ENCODE assay signal across 1 cellular context in the genomic region with DNA sequence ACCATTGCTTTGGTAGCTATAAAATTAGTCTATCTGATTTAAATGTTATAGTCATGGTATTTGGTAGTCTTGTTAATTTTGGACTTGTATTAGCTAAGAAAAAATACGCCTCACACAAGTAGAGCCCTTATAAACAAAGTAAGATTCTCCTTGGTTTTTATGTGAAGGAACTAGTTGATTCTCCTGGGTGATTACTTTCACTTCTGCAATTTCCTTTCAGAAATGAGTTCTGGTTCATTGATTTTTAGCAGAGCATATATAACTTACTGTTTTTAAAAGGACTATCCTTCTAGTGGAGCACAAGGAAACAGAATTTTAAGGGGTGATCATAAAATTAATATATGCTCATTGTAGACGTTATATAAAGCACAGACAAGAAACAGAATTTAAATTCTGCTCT.
TF ChIP-seq lines count a peak whose summit lies in the region.

No MANE protein-coding gene starts in this region.

TF ChIP-seq in GM12878, 131 proteins besides CTCF, POLR2A, EP300 and RAD21 (continued from another document and continues in another):
- TF ChIP-seq BCLAF1 (IDR thresholded peaks at IDR 0.05): no peak
- no peak for TF ChIP-seq EZH2 (IDR thresholded peaks at IDR 0.05; ENCODE audit: borderline replicate concordance, control insufficient read depth, low read depth, low read length)
- TF ChIP-seq TCF3 (IDR thresholded peaks at IDR 0.05; ENCODE audit: borderline replicate concordance, insufficient read depth, low read depth, low read length): no peak
- no peak for TF ChIP-seq FOS (IDR thresholded peaks at IDR 0.05; ENCODE audit: borderline replicate concordance, extremely low read depth, insufficient read length)
- peak; percentile 69; the same call in 1 of the 2 replicates for TF ChIP-seq PAX8 (IDR thresholded peaks at IDR 0.05)
- TF ChIP-seq SPI1 (IDR thresholded peaks at IDR 0.05; ENCODE audit: borderline replicate concordance, insufficient read depth, low read depth, low read length): peak; percentile 94
- TF ChIP-seq IRF4 (IDR thresholded peaks at IDR 0.05; ENCODE audit: low read depth, low read length): 0 out of 2 replicates have a peak, but pooled peaks have one; percentile 37
- no peak for TF ChIP-seq ATF2 (IDR thresholded peaks at IDR 0.05; ENCODE audit: low read length)
- TF ChIP-seq RELB (IDR thresholded peaks at IDR 0.05; ENCODE audit: low read depth): peak; percentile 70
- no peak for TF ChIP-seq POLR2AphosphoS5 (IDR thresholded peaks at IDR 0.05; ENCODE audit: low read length)
- no peak for TF ChIP-seq HCFC1 (IDR thresholded peaks at IDR 0.05; ENCODE audit: low read length)
- no peak for TF ChIP-seq PML (IDR thresholded peaks at IDR 0.05; ENCODE audit: low read length)
- TF ChIP-seq STAT3 (IDR thresholded peaks at IDR 0.05; ENCODE audit: low read depth, low read length): no peak
- TF ChIP-seq, protein P1, sequence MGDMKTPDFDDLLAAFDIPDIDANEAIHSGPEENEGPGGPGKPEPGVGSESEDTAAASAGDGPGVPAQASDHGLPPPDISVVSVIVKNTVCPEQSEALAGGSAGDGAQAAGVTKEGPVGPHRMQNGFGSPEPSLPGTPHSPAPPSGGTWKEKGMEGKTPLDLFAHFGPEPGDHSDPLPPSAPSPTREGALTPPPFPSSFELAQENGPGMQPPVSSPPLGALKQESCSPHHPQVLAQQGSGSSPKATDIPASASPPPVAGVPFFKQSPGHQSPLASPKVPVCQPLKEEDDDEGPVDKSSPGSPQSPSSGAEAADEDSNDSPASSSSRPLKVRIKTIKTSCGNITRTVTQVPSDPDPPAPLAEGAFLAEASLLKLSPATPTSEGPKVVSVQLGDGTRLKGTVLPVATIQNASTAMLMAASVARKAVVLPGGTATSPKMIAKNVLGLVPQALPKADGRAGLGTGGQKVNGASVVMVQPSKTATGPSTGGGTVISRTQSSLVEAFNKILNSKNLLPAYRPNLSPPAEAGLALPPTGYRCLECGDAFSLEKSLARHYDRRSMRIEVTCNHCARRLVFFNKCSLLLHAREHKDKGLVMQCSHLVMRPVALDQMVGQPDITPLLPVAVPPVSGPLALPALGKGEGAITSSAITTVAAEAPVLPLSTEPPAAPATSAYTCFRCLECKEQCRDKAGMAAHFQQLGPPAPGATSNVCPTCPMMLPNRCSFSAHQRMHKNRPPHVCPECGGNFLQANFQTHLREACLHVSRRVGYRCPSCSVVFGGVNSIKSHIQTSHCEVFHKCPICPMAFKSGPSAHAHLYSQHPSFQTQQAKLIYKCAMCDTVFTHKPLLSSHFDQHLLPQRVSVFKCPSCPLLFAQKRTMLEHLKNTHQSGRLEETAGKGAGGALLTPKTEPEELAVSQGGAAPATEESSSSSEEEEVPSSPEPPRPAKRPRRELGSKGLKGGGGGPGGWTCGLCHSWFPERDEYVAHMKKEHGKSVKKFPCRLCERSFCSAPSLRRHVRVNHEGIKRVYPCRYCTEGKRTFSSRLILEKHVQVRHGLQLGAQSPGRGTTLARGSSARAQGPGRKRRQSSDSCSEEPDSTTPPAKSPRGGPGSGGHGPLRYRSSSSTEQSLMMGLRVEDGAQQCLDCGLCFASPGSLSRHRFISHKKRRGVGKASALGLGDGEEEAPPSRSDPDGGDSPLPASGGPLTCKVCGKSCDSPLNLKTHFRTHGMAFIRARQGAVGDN (IDR thresholded peaks at IDR 0.05): no peak
- TF ChIP-seq, protein P2, sequence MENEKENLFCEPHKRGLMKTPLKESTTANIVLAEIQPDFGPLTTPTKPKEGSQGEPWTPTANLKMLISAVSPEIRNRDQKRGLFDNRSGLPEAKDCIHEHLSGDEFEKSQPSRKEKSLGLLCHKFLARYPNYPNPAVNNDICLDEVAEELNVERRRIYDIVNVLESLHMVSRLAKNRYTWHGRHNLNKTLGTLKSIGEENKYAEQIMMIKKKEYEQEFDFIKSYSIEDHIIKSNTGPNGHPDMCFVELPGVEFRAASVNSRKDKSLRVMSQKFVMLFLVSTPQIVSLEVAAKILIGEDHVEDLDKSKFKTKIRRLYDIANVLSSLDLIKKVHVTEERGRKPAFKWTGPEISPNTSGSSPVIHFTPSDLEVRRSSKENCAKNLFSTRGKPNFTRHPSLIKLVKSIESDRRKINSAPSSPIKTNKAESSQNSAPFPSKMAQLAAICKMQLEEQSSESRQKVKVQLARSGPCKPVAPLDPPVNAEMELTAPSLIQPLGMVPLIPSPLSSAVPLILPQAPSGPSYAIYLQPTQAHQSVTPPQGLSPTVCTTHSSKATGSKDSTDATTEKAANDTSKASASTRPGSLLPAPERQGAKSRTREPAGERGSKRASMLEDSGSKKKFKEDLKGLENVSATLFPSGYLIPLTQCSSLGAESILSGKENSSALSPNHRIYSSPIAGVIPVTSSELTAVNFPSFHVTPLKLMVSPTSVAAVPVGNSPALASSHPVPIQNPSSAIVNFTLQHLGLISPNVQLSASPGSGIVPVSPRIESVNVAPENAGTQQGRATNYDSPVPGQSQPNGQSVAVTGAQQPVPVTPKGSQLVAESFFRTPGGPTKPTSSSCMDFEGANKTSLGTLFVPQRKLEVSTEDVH (IDR thresholded peaks at IDR 0.05; ENCODE audit: low read depth, partially characterized antibody): no peak
- no peak for TF ChIP-seq SREBF2 (IDR thresholded peaks at IDR 0.05; ENCODE audit: low read length)
- TF ChIP-seq ZBTB11 (CRISPR knock-in tag; IDR thresholded peaks at IDR 0.05): no peak
- TF ChIP-seq CHD1 (IDR thresholded peaks at IDR 0.05; ENCODE audit: low read depth, low read length): no peak
- TF ChIP-seq, protein P3, sequence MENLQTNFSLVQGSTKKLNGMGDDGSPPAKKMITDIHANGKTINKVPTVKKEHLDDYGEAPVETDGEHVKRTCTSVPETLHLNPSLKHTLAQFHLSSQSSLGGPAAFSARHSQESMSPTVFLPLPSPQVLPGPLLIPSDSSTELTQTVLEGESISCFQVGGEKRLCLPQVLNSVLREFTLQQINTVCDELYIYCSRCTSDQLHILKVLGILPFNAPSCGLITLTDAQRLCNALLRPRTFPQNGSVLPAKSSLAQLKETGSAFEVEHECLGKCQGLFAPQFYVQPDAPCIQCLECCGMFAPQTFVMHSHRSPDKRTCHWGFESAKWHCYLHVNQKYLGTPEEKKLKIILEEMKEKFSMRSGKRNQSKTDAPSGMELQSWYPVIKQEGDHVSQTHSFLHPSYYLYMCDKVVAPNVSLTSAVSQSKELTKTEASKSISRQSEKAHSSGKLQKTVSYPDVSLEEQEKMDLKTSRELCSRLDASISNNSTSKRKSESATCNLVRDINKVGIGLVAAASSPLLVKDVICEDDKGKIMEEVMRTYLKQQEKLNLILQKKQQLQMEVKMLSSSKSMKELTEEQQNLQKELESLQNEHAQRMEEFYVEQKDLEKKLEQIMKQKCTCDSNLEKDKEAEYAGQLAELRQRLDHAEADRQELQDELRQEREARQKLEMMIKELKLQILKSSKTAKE (IDR thresholded peaks at IDR 0.05; ENCODE audit: low read depth, poor library complexity, severe bottlenecking): no peak
- TF ChIP-seq, protein P4, sequence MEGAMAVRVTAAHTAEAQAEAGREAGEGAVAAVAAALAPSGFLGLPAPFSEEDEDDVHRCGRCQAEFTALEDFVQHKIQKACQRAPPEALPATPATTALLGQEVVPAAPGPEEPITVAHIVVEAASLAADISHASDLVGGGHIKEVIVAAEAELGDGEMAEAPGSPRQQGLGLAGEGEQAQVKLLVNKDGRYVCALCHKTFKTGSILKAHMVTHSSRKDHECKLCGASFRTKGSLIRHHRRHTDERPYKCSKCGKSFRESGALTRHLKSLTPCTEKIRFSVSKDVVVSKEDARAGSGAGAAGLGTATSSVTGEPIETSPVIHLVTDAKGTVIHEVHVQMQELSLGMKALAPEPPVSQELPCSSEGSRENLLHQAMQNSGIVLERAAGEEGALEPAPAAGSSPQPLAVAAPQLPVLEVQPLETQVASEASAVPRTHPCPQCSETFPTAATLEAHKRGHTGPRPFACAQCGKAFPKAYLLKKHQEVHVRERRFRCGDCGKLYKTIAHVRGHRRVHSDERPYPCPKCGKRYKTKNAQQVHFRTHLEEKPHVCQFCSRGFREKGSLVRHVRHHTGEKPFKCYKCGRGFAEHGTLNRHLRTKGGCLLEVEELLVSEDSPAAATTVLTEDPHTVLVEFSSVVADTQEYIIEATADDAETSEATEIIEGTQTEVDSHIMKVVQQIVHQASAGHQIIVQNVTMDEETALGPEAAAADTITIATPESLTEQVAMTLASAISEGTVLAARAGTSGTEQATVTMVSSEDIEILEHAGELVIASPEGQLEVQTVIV (IDR thresholded peaks at IDR 0.05; ENCODE audit: borderline replicate concordance, partially characterized antibody): no peak
- TF ChIP-seq, protein P5, sequence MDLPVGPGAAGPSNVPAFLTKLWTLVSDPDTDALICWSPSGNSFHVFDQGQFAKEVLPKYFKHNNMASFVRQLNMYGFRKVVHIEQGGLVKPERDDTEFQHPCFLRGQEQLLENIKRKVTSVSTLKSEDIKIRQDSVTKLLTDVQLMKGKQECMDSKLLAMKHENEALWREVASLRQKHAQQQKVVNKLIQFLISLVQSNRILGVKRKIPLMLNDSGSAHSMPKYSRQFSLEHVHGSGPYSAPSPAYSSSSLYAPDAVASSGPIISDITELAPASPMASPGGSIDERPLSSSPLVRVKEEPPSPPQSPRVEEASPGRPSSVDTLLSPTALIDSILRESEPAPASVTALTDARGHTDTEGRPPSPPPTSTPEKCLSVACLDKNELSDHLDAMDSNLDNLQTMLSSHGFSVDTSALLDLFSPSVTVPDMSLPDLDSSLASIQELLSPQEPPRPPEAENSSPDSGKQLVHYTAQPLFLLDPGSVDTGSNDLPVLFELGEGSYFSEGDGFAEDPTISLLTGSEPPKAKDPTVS (IDR thresholded peaks at IDR 0.05; ENCODE audit: low read depth, low read length): no peak
- no peak for TF ChIP-seq POLR2AphosphoS2 (IDR thresholded peaks at IDR 0.05; ENCODE audit: low read depth, low read length)
- TF ChIP-seq SIX5 (IDR thresholded peaks at IDR 0.05; ENCODE audit: low read depth, low read length, severe bottlenecking): no peak
- TF ChIP-seq MTA2 (IDR thresholded peaks at IDR 0.05; ENCODE audit: low read depth): peak; percentile 57
- TF ChIP-seq SUPT20H (IDR thresholded peaks at IDR 0.05; ENCODE audit: borderline replicate concordance, control insufficient read depth, low read depth, low read length): no peak
- no peak for TF ChIP-seq TCF12 (IDR thresholded peaks at IDR 0.05; ENCODE audit: low read depth, low read length)
- TF ChIP-seq YBX1 (IDR thresholded peaks at IDR 0.05): no peak
